ENCODE assay signal across 7 cellular contexts in the genomic region with DNA sequence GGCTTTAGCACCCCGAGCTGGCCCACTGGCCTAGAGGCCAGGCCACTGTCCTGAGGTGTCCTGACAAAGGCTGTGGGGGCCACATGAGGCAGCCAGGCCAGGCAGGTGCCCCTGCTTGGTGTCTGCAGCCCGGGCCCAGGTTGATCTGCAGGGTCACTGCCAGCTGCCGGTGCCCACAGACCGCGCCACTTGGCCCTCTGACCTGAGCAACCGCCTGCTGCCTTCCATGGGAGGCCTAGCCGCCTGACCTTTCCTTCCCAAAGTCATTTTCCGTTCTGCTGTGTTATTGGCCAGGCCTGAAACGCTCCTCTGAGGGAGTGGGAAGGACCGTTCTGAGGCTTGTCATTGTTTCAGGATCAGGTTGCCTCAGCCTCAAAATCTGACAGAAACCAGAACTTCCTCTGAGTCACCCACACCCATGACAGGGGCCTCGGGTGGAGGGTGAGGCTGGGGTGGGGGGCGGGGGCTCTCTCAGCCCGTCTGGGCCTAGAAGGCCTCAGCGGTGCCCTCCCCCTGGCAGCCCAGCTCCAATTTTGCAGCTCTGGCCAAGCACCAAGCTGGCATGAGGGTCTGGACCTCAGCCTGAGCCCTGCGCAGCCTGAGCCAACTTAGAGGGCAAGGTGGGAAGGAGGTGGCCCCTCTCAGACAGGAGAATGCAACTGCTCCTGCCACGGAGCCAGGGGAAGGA.
DNase-seq lines count a peak whose midpoint lies in the region; ATAC-seq and TF ChIP-seq lines count a peak whose summit lies in the region.

No MANE protein-coding gene starts in this region.

- peaks cover 9% of the 10 kb centered on the region for H3K36me3 Mint-ChIP-seq in activated CD8-positive, alpha-beta T cell treated with anti-CD3 and anti-CD28 coated beads for 36 hours (ENCODE audit: low read depth)
- H3K36me3 Mint-ChIP-seq in osteocyte (ENCODE audit: unreplicated experiment), result no peaks in the 10 kb centered on the region

- peak; percentile 48 for ATAC-seq in GM19397 (IDR thresholded peaks at IDR 0.05; ENCODE audit: unreplicated experiment)
- peak; percentile 70 for ATAC-seq in HG03575 (IDR thresholded peaks at IDR 0.05; ENCODE audit: extremely low read depth, insufficient number of reproducible peaks, low FRiP score, unreplicated experiment)
- ATAC-seq in activated CD8-positive, alpha-beta T cell treated with anti-CD3 and anti-CD28 coated beads for 36 hours, result peak; percentile 97

- H3K4me3 ChIP-seq in tibial artery, result no peak overlapping the region

- intact Hi-C loops in activated CD8-positive, alpha-beta T cell treated with anti-CD3 and anti-CD28 coated beads for 36 hours (cut with micrococcal nuclease), result no loop called here
- intact Hi-C loops in tibial artery (cut with DNase I; ENCODE audit: low total_unique reads), result no loop called here

- peak overlapping the region; percentile 36 for H3K4me3 Mint-ChIP-seq in activated CD8-positive, alpha-beta T cell treated with anti-CD3 and anti-CD28 coated beads for 36 hours
- H3K4me3 Mint-ChIP-seq in osteocyte (ENCODE audit: unreplicated experiment), result no peak overlapping the region

- DNase-seq in activated CD8-positive, alpha-beta T cell treated with anti-CD3 and anti-CD28 coated beads for 36 hours, result peak; percentile 73
- DNase-seq in epithelial cell of prostate (ENCODE audit: low read depth, low spot score), result peak; percentile 82
- no peak for DNase-seq in osteocyte (ENCODE audit: extremely low spot score, unreplicated experiment)
- peak; percentile 64 to 81 for DNase-seq in tibial artery
- DNase-seq in SW 1271 (lab: John Stamatoyannopoulos, UW), result no peak

- peaks cover 56% of the 10 kb centered on the region for H3K4me1 Mint-ChIP-seq in activated CD8-positive, alpha-beta T cell treated with anti-CD3 and anti-CD28 coated beads for 36 hours (ENCODE audit: low read depth)
- H3K4me1 Mint-ChIP-seq in osteocyte (ENCODE audit: unreplicated experiment), result peaks cover 46% of the 10 kb centered on the region

- no peaks in the 10 kb centered on the region for H3K9me3 ChIP-seq in tibial artery

- CTCF ChIA-PET in activated CD8-positive, alpha-beta T cell treated with anti-CD3 and anti-CD28 coated beads for 36 hours (lab: Charles Lee), result interaction anchor here (1.1 to 1.3 kb wide), 3 partner anchors 153 to 279 kb away, joined by 3 to 5 read pairs (median 3); no protein-coding TSS in a partner anchor

- H3K27me3 Mint-ChIP-seq in activated CD8-positive, alpha-beta T cell treated with anti-CD3 and anti-CD28 coated beads for 36 hours, result no peaks in the 10 kb centered on the region
- H3K27me3 Mint-ChIP-seq in osteocyte (ENCODE audit: unreplicated experiment), result no peaks in the 10 kb centered on the region

- H3K4me1 ChIP-seq in tibial artery, result peaks cover 0 to 18% (median 16%) of the 10 kb centered on the region in 4 donors

- TF ChIP-seq CTCF in activated CD8-positive, alpha-beta T cell treated with anti-CD3 and anti-CD28 coated beads for 36 hours (IDR thresholded peaks at IDR 0.05), result no peak
- TF ChIP-seq CTCF in osteocyte (IDR thresholded peaks at IDR 0.05) (no peak), tibial artery (IDR thresholded peaks at IDR 0.05) (no peak)

- H3K27ac Mint-ChIP-seq in activated CD8-positive, alpha-beta T cell treated with anti-CD3 and anti-CD28 coated beads for 36 hours, result peak overlapping the region; percentile 89
- H3K27ac Mint-ChIP-seq in osteocyte (ENCODE audit: unreplicated experiment), result peak overlapping the region; percentile 74

- H3K9me3 Mint-ChIP-seq in activated CD8-positive, alpha-beta T cell treated with anti-CD3 and anti-CD28 coated beads for 36 hours, result peaks cover 3% of the 10 kb centered on the region
- H3K9me3 Mint-ChIP-seq in osteocyte (ENCODE audit: unreplicated experiment), result no peaks in the 10 kb centered on the region

- H3K27me3 ChIP-seq in tibial artery, result no peaks in the 10 kb centered on the region

- POLR2A ChIA-PET in activated CD8-positive, alpha-beta T cell treated with anti-CD3 and anti-CD28 coated beads for 36 hours (lab: Charles Lee), result interaction anchor here (1.4 to 1.5 kb wide), 2 partner anchors 10 to 15 kb away, joined by 3 to 5 read pairs; no protein-coding TSS in a partner anchor

- H3K27ac ChIP-seq in epithelial cell of prostate (peak overlapping the region; percentile 71), tibial artery (peak overlapping the region; percentile 70)

- no peaks in the 10 kb centered on the region for H3K36me3 ChIP-seq in tibial artery

Comparison
In these comparisons a context has a peak if more than half of its experiments do, and no peak if none do; other contexts are left out.
1. DNase-seq: peak in activated CD8-positive, alpha-beta T cell treated with anti-CD3 and anti-CD28 coated beads for 36 hours (single experiment), epithelial cell of prostate (single experiment) and tibial artery (2 of 2); none in osteocyte (single experiment) and SW 1271 (0 of 2).
2. Peak in every context shown above with its lines, with median percentiles within 50 percentile points of each other: ATAC-seq.